In the genomic region with DNA sequence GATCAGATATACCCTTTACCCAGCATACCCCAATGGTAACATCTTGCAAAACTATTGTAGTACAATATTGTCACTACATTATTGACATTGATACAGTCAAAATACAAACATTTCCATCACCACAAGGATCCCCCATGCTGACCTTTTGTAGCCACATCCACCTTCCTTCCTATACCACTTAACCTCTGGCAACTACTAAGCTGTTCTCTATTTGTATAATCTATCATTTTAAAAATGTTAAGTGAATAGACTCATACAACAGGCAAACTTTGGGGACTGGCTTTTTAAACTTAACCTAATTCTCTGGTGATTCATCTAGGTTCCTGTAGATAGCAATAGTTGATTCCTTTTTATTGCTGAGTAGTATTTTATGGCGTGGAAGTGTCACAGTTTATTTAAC, we compare ENCODE assay signal across 22 cellular contexts. TPM values are rescaled to one million over a fixed set of nuclear protein-coding genes. Genes with fewer than 3 reads are reported as not detected.
"Had no signal": no experiment of that assay in that cellular context is flagged by ENCODE, and none has a peak within 500 bp of the region (broad histone marks: within the 10 kb centered on the region; RNA-seq: fewer than 3 reads in every experiment).

No MANE protein-coding gene starts in this region.

- H3K9ac ChIP-seq: SK-N-SH had no signal

- H3K9me3 ChIP-seq: MG63, SK-N-SH had no signal

- H3K9me2 ChIP-seq: SK-N-SH had no signal

- H3K27ac ChIP-seq: RWPE1 had no signal

- H3K4me2 ChIP-seq: SK-N-SH had no signal

- ATAC-seq: HepG2, Panc1 had no signal

- H3K36me3 ChIP-seq: MG63 had no signal

- FAIRE-seq: HepG2 had no signal

- H3K4me3 ChIP-seq: MG63 had no signal

- DNase-seq: IMR-90, Karpas-422, KG1, MG63, NCI-H1092, NCI-H187, NCI-H2029, NCI-H2081 treated with DMSO at 0.1 percent for 48 hours, NCI-H2171, NCI-H226, NCI-H446, NCI-H510A, NCI-H524 treated with DMSO at 0.1 percent for 48 hours, NCI-H69, NCI-H774, SHP77, SK-N-SH had no signal

- H3K27me3 ChIP-seq: MG63 had no signal

RNA-seq across cellular contexts. Expression of a gene that starts 44.5 kb away (rescaled TPM):
- total RNA-seq: HepG2, HT1080, IMR-90, SK-MEL-5 had no signal
- polyA plus RNA-seq: HepG2, IMR-90, SK-N-SH had no signal
